1 cellular context compared by ENCODE assay signal in the genomic region with DNA sequence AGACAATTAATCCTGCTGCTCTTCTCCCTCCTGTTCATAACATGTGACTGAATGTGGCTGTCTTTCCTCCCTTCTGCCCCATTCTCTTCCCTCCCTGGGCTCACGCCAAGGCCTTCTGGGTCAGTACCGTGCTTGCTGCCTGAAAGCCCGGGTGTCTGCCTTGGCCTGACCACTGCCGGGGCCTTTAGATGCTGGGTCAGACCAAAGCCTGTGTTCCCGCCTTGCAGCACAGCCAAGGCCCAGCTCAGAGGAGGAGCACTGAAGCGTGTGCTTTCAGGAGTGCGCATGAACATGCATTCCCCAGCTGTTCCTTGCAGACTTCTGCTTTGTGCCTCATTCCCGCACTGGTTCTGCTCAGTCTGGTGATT.
TF ChIP-seq lines count a peak whose summit lies in the region.

No MANE protein-coding gene starts in this region.

TF ChIP-seq in K562, 482 proteins besides CTCF, POLR2A, EP300 and RAD21 (continued from another document):
- TF ChIP-seq ZBTB33 (CRISPR knock-in tag; IDR thresholded peaks at IDR 0.05), result no peak
- no peak for TF ChIP-seq KLF6 (CRISPR knock-in tag; IDR thresholded peaks at IDR 0.05; ENCODE audit: borderline replicate concordance)
- TF ChIP-seq, protein P1, sequence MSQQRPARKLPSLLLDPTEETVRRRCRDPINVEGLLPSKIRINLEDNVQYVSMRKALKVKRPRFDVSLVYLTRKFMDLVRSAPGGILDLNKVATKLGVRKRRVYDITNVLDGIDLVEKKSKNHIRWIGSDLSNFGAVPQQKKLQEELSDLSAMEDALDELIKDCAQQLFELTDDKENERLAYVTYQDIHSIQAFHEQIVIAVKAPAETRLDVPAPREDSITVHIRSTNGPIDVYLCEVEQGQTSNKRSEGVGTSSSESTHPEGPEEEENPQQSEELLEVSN (IDR thresholded peaks at IDR 0.05; ENCODE audit: borderline replicate concordance in 1 of 2, extremely low read depth in 1 of 2, insufficient read depth in 1 of 2, insufficient read length in 1 of 2, low read depth in 1 of 2, low read length in 1 of 2, poor library complexity in 1 of 2, severe bottlenecking in 1 of 2), result peak; percentile 57 to 78
- no peak for TF ChIP-seq ZNF75A (CRISPR knock-in tag; IDR thresholded peaks at IDR 0.05)
- TF ChIP-seq, protein P2, sequence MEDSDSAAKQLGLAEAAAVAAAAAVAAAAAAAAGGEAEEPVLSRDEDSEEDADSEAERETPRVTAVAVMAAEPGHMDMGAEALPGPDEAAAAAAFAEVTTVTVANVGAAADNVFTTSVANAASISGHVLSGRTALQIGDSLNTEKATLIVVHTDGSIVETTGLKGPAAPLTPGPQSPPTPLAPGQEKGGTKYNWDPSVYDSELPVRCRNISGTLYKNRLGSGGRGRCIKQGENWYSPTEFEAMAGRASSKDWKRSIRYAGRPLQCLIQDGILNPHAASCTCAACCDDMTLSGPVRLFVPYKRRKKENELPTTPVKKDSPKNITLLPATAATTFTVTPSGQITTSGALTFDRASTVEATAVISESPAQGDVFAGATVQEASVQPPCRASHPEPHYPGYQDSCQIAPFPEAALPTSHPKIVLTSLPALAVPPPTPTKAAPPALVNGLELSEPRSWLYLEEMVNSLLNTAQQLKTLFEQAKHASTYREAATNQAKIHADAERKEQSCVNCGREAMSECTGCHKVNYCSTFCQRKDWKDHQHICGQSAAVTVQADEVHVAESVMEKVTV (CRISPR knock-in tag; IDR thresholded peaks at IDR 0.05), result no peak
- TF ChIP-seq DMBX1 (CRISPR knock-in tag; IDR thresholded peaks at IDR 0.05; ENCODE audit: borderline replicate concordance), result no peak
- TF ChIP-seq, protein P3, sequence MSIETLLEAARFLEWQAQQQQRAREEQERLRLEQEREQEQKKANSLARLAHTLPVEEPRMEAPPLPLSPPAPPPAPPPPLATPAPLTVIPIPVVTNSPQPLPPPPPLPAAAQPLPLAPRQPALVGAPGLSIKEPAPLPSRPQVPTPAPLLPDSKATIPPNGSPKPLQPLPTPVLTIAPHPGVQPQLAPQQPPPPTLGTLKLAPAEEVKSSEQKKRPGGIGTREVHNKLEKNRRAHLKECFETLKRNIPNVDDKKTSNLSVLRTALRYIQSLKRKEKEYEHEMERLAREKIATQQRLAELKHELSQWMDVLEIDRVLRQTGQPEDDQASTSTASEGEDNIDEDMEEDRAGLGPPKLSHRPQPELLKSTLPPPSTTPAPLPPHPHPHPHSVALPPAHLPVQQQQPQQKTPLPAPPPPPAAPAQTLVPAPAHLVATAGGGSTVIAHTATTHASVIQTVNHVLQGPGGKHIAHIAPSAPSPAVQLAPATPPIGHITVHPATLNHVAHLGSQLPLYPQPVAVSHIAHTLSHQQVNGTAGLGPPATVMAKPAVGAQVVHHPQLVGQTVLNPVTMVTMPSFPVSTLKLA (conservative IDR thresholded peaks at IDR 0.05), result no peak
- peak; percentile 41; the same call in 1 of the 2 replicates for TF ChIP-seq USF1 (CRISPR knock-in tag; IDR thresholded peaks at IDR 0.05)
- TF ChIP-seq CBX5 (IDR thresholded peaks at IDR 0.05; ENCODE audit: borderline replicate concordance, low read depth), result no peak
- no peak for TF ChIP-seq ZNF77 (CRISPR knock-in tag; IDR thresholded peaks at IDR 0.05)
- TF ChIP-seq ETS1 (conservative IDR thresholded peaks at IDR 0.05; ENCODE audit: control insufficient read depth, low read depth, low read length), result no peak
- 0 out of 2 replicates have a peak, but pooled peaks have one; percentile 6 for TF ChIP-seq SPI1 (IDR thresholded peaks at IDR 0.05; ENCODE audit: borderline replicate concordance, low read depth, low read length)
- TF ChIP-seq ZNF551 (CRISPR knock-in tag; IDR thresholded peaks at IDR 0.05), result no peak
